ENCODE assay signal across 1 cellular context in the genomic region with DNA sequence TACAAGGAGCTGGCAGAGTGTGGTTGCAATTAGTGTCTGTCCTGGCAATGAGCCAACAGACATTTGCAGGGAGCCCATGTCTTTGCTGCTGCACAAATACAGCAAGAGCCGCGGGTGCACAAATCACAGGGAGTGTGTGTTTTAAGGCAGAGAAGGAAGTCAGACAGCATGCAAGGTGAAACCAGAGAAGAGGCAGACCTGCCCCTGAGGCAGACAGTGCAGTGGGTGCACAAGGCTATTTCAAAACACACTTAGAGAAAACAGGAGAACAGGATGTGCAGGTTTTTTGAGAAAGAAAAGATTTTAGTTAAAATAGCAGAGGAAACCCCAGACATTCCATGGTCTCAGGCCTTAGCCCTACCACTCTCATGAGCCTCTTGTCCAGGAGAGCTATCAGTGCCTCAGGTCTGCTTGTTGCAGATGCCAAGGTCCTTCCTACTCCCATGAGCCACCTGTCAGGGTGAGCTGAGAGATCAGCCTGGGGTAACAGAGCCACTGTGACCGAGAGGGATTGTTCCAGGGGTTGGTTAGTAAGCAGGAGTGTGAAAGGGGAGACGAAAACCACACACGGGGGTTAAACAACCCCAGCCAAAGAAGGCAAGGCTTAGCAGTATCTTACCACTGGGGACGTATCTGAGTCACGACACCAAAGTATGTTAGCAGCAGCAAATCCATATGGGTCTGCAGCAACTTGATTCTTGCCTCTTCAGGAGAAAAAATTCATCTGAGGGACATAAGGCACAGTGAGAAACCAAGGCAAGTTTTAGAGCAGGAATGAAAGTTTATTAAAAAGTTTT.
TF ChIP-seq lines count a peak whose summit lies in the region.

No MANE protein-coding gene starts in this region.

TF ChIP-seq in GM23338, 12 proteins besides CTCF, POLR2A, EP300 and RAD21 (continued from another document):
- TF ChIP-seq ZNF331 (CRISPR knock-in tag; IDR thresholded peaks at IDR 0.05; ENCODE audit: low read depth) = no peak
- TF ChIP-seq JUNB (IDR thresholded peaks at IDR 0.05; ENCODE audit: unreplicated experiment) = no peak
- TF ChIP-seq CREB1 (CRISPR knock-in tag; IDR thresholded peaks at IDR 0.05; ENCODE audit: low read depth) = no peak
- TF ChIP-seq EZH2 (IDR thresholded peaks at IDR 0.05; ENCODE audit: low read depth, unreplicated experiment) = no peak
TF ChIP-seq in GM23338: peak in this region for 0.
